ENCODE assay signal across 1 cellular context in the genomic region with DNA sequence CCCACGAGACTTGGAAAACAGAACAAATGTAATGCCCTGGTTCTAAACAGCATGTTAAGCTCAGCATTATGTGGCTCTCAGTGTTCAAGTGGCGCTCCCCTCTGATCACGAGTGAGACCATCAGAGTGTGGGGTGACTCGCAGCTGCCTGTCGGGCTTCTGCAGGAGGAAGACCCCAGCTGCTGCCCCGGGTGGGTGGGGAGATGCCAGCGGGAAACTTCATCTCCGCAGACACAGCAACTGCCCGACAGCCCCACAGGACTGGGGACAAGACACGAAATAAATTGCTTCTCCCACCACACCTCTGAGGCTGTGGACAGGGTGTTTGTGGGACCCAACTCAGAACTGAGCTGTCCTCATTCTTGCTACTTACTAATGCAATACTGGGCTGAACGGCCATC.
TF ChIP-seq lines count a peak whose summit lies in the region.

No MANE protein-coding gene starts in this region.

TF ChIP-seq in HepG2, 621 proteins besides CTCF, POLR2A, EP300 and RAD21:
- TF ChIP-seq RBAK (CRISPR knock-in tag; IDR thresholded peaks at IDR 0.05) (no peak), REL (CRISPR knock-in tag; conservative IDR thresholded peaks at IDR 0.05) (no peak), ARHGAP35 (CRISPR knock-in tag; IDR thresholded peaks at IDR 0.05; ENCODE audit: borderline replicate concordance) (no peak), ATAD3A (CRISPR knock-in tag; IDR thresholded peaks at IDR 0.05) (no peak), CREB1 (IDR thresholded peaks at IDR 0.05) (no peak), CREB1 (CRISPR knock-in tag; IDR thresholded peaks at IDR 0.05) (no peak), NFRKB (IDR thresholded peaks at IDR 0.05) (no peak), ATF7 (IDR thresholded peaks at IDR 0.05) (no peak), ATF7 (CRISPR knock-in tag; IDR thresholded peaks at IDR 0.05) (no peak), ZNF331 (CRISPR knock-in tag; IDR thresholded peaks at IDR 0.05) (no peak), E2F5 (CRISPR knock-in tag; conservative IDR thresholded peaks at IDR 0.05) (no peak), ZSCAN29 (CRISPR knock-in tag; conservative IDR thresholded peaks at IDR 0.05) (no peak), SNAPC2 (CRISPR knock-in tag; IDR thresholded peaks at IDR 0.05) (no peak), AHDC1 (CRISPR knock-in tag; IDR thresholded peaks at IDR 0.05; ENCODE audit: borderline replicate concordance) (no peak), DMTF1 (CRISPR knock-in tag; IDR thresholded peaks at IDR 0.05) (no peak), NR2F1 (CRISPR knock-in tag; IDR thresholded peaks at IDR 0.05) (no peak), PBX2 (CRISPR knock-in tag; IDR thresholded peaks at IDR 0.05) (no peak)
- TF ChIP-seq, protein P1, sequence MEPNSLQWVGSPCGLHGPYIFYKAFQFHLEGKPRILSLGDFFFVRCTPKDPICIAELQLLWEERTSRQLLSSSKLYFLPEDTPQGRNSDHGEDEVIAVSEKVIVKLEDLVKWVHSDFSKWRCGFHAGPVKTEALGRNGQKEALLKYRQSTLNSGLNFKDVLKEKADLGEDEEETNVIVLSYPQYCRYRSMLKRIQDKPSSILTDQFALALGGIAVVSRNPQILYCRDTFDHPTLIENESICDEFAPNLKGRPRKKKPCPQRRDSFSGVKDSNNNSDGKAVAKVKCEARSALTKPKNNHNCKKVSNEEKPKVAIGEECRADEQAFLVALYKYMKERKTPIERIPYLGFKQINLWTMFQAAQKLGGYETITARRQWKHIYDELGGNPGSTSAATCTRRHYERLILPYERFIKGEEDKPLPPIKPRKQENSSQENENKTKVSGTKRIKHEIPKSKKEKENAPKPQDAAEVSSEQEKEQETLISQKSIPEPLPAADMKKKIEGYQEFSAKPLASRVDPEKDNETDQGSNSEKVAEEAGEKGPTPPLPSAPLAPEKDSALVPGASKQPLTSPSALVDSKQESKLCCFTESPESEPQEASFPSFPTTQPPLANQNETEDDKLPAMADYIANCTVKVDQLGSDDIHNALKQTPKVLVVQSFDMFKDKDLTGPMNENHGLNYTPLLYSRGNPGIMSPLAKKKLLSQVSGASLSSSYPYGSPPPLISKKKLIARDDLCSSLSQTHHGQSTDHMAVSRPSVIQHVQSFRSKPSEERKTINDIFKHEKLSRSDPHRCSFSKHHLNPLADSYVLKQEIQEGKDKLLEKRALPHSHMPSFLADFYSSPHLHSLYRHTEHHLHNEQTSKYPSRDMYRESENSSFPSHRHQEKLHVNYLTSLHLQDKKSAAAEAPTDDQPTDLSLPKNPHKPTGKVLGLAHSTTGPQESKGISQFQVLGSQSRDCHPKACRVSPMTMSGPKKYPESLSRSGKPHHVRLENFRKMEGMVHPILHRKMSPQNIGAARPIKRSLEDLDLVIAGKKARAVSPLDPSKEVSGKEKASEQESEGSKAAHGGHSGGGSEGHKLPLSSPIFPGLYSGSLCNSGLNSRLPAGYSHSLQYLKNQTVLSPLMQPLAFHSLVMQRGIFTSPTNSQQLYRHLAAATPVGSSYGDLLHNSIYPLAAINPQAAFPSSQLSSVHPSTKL (CRISPR knock-in tag; IDR thresholded peaks at IDR 0.05): no peak
